In genomic region chr1:151072224-151072623, GRCh38 we compare ENCODE assay signal across 11 cellular contexts. TPM values are rescaled to one million over a fixed set of nuclear protein-coding genes. Genes with fewer than 3 reads are reported as not detected.
A peak's percentile ranks its signal among the peaks of the same experiment; 100 is the strongest.
DNase-seq lines count a peak whose midpoint lies in the region; ATAC-seq and TF ChIP-seq lines count a peak whose summit lies in the region.
"Had no signal": no experiment of that assay in that cellular context is flagged by ENCODE, and none has a peak within 500 bp of the region (broad histone marks: within the 10 kb centered on the region; RNA-seq: fewer than 3 reads in every experiment).

No MANE protein-coding gene starts in this region.

- BruUV-seq in Caco-2 (replicated peaks; lab: Mats Ljungman, UMichigan) = no TSS peak

- H4K91ac ChIP-seq in mesenchymal stem cell (ENCODE audit: low read length) = no peak overlapping the region

- no peak overlapping the region for H2BK5ac ChIP-seq in mesenchymal stem cell (ENCODE audit: low read depth, low read length, poor library complexity, severe bottlenecking)

- peaks cover 11% of the 10 kb centered on the region for H3K36me3 Mint-ChIP-seq in Caco-2 (ENCODE audit: insufficient read depth, unreplicated experiment)
- H3K36me3 Mint-ChIP-seq in activated CD8-positive, alpha-beta T cell treated with anti-CD3 and anti-CD28 coated beads for 36 hours (ENCODE audit: low read depth) = peaks cover 17% of the 10 kb centered on the region

- peak overlapping the region; percentile 100 for H3K27ac Mint-ChIP-seq in Caco-2 (ENCODE audit: unreplicated experiment)
- H3K27ac Mint-ChIP-seq in activated CD8-positive, alpha-beta T cell treated with anti-CD3 and anti-CD28 coated beads for 36 hours = peak overlapping the region; percentile 100

- H2BK15ac ChIP-seq in mesenchymal stem cell (ENCODE audit: low read depth, poor library complexity, severe bottlenecking) = no peak overlapping the region

- H3K9ac ChIP-seq in mesenchymal stem cell (ENCODE audit: low read length) = no peak overlapping the region

- no peak overlapping the region for H4K8ac ChIP-seq in mesenchymal stem cell (ENCODE audit: low read length)

- no peaks in the 10 kb centered on the region for H3K9me3 Mint-ChIP-seq in Caco-2 (ENCODE audit: unreplicated experiment)
- H3K9me3 Mint-ChIP-seq in activated CD8-positive, alpha-beta T cell treated with anti-CD3 and anti-CD28 coated beads for 36 hours = no peaks in the 10 kb centered on the region

- no peaks in the 10 kb centered on the region for H3K4me1 Mint-ChIP-seq in Caco-2 (ENCODE audit: low read depth, unreplicated experiment)
- H3K4me1 Mint-ChIP-seq in activated CD8-positive, alpha-beta T cell treated with anti-CD3 and anti-CD28 coated beads for 36 hours (ENCODE audit: low read depth) = peaks cover 17% of the 10 kb centered on the region

- POLR2A ChIA-PET in Caco-2 (lab: Charles Lee) = no interaction called here
- POLR2A ChIA-PET in activated CD8-positive, alpha-beta T cell treated with anti-CD3 and anti-CD28 coated beads for 36 hours (lab: Charles Lee) = interaction anchor here (0.6 to 3.7 kb wide), 8 partner anchors 7 to 182 kb away, joined by 3 to 40 read pairs (median 4); partner anchors contain the start of genes C1orf56, CDC42SE1, MLLT11 and PSMD4

- peak overlapping the region; percentile 99 for H3K27ac ChIP-seq in 22Rv1
- no peak overlapping the region for H3K27ac ChIP-seq in mesenchymal stem cell (ENCODE audit: low read length, poor library complexity, severe bottlenecking)

- H3K18ac ChIP-seq in mesenchymal stem cell (ENCODE audit: low read depth in 1 of 2, low read length in 2 of 2) = no peak overlapping the region

- no peaks in the 10 kb centered on the region for H3K27me3 ChIP-seq in Caco-2 (replicated peaks; ENCODE audit: control insufficient read depth, insufficient read depth, low read length)
- H3K27me3 ChIP-seq in mesenchymal stem cell (ENCODE audit: control insufficient read depth in 1 of 2, insufficient read depth in 1 of 2, low read length in 2 of 2) = no peaks in the 10 kb centered on the region
- H3K27me3 ChIP-seq: tibial artery had no signal

- H2AK5ac ChIP-seq in mesenchymal stem cell (ENCODE audit: low read length, severe bottlenecking) = no peak overlapping the region

- intact Hi-C loops in Caco-2 (cut with micrococcal nuclease; ENCODE audit: unreplicated experiment) = no loop called here
- intact Hi-C loops in activated CD8-positive, alpha-beta T cell treated with anti-CD3 and anti-CD28 coated beads for 36 hours (cut with micrococcal nuclease) = no loop called here

- H3K4me2 ChIP-seq in mesenchymal stem cell (ENCODE audit: low read length, poor library complexity, severe bottlenecking) = no peak overlapping the region

- H2AFZ ChIP-seq in mesenchymal stem cell (ENCODE audit: low read depth, low read length) = no peak overlapping the region

- H3K23ac ChIP-seq in mesenchymal stem cell (ENCODE audit: low read length in 2 of 2) = no peak overlapping the region

- H3K79me1 ChIP-seq in mesenchymal stem cell (replicated peaks; ENCODE audit: low read length, poor library complexity, severe bottlenecking) = no peaks in the 10 kb centered on the region

- no peak overlapping the region for H3K4me3 ChIP-seq in Caco-2 (ENCODE audit: low read depth, low read length)
- no peak overlapping the region for H3K4me3 ChIP-seq in mesenchymal stem cell (ENCODE audit: insufficient read depth in 1 of 2, low read depth in 1 of 2, low read length in 2 of 2)

- H3K9me3 ChIP-seq in Caco-2 (no peaks in the 10 kb centered on the region), mesenchymal stem cell (ENCODE audit: control insufficient read depth, low read length) (no peaks in the 10 kb centered on the region)
- H3K9me3 ChIP-seq: tibial artery had no signal

- no peaks in the 10 kb centered on the region for H3K27me3 Mint-ChIP-seq in Caco-2 (ENCODE audit: insufficient read depth, unreplicated experiment)
- no peaks in the 10 kb centered on the region for H3K27me3 Mint-ChIP-seq in activated CD8-positive, alpha-beta T cell treated with anti-CD3 and anti-CD28 coated beads for 36 hours

- 90% methylated on average over 13 of the region's 13 CpGs for WGBS in mesenchymal stem cell

- H3K4me1 ChIP-seq in Caco-2 (peaks cover 10% of the 10 kb centered on the region; the same call in 1 of the 2 replicates), mesenchymal stem cell (ENCODE audit: control insufficient read depth, insufficient read depth, low read depth, low read length) (peaks cover 4% of the 10 kb centered on the region)

- DNase-seq in Caco-2 (no peak), medulla oblongata (ENCODE audit: extremely low spot score) (peak; percentile 2), mesenchymal stem cell (no peak), nucleus accumbens (lab: John Stamatoyannopoulos, UW) (no peak), GM03348 (ENCODE audit: low spot score) (no peak), dermis blood vessel endothelial cell (no peak)
- no peak for DNase-seq in activated CD8-positive, alpha-beta T cell treated with anti-CD3 and anti-CD28 coated beads for 36 hours
- DNase-seq: effector CD4-positive, alpha-beta T cell; stimulated activated CD4-positive, alpha-beta T cell treated with anti-CD3 and anti-CD28 coated beads, Interleukin-4, amount 100 ng/mL, for 4 hours had no signal

- H3K4ac ChIP-seq in mesenchymal stem cell (ENCODE audit: low read depth in 1 of 2, low read length in 2 of 2) = no peak overlapping the region

- TF ChIP-seq CTCF in 22Rv1 (IDR thresholded peaks at IDR 0.05) (peak; percentile 27), Caco-2 (IDR thresholded peaks at IDR 0.05; ENCODE audit: insufficient read depth in 1 of 2, low read depth in 1 of 2, low read length in 1 of 2, severe bottlenecking in 1 of 2, unreplicated experiment in 1 of 2) (no peak)
- TF ChIP-seq CTCF in activated CD8-positive, alpha-beta T cell treated with anti-CD3 and anti-CD28 coated beads for 36 hours (IDR thresholded peaks at IDR 0.05) = no peak

- no peak overlapping the region for H3K14ac ChIP-seq in mesenchymal stem cell (ENCODE audit: low read length in 2 of 2)

- H2BK120ac ChIP-seq in mesenchymal stem cell (ENCODE audit: low read depth, low read length) = no peak overlapping the region

- H3K4me3 Mint-ChIP-seq in Caco-2 (ENCODE audit: unreplicated experiment) = peak overlapping the region; percentile 98
- H3K4me3 Mint-ChIP-seq in activated CD8-positive, alpha-beta T cell treated with anti-CD3 and anti-CD28 coated beads for 36 hours = peak overlapping the region; percentile 99

- H3K36me3 ChIP-seq in Caco-2 (ENCODE audit: control insufficient read depth, insufficient read depth, low read length) (no peaks in the 10 kb centered on the region), mesenchymal stem cell (ENCODE audit: control insufficient read depth in 1 of 2, insufficient read depth in 2 of 2, low read depth in 1 of 2, low read length in 2 of 2) (peaks cover 11 to 23% of the 10 kb centered on the region in 2 experiments)

- CTCF ChIA-PET in Caco-2 (lab: Charles Lee) = no interaction called here
- CTCF ChIA-PET in activated CD8-positive, alpha-beta T cell treated with anti-CD3 and anti-CD28 coated beads for 36 hours (lab: Charles Lee) = interaction anchor here (1.0 to 4.3 kb wide), 8 partner anchors 10 to 85 kb away, joined by 3 to 40 read pairs (median 4); partner anchors contain the start of genes CDC42SE1, MINDY1, MLLT11 and TNFAIP8L2

- no peak overlapping the region for H2BK12ac ChIP-seq in mesenchymal stem cell (ENCODE audit: low read length in 2 of 2)

- ATAC-seq in activated CD8-positive, alpha-beta T cell treated with anti-CD3 and anti-CD28 coated beads for 36 hours = no peak

RNA-seq across cellular contexts. Expression of gene GABPB2, which starts 1.7 kb away (rescaled TPM):
- total RNA-seq in Caco-2 (2022) (2.0 and 2.6 TPM in 2 replicates), dermis blood vessel endothelial cell (6.3 and 10.7 TPM in 2 replicates)
- 10 to 100 TPM; 17.5 to 19.3 TPM for total RNA-seq in activated CD8-positive, alpha-beta T cell treated with anti-CD3 and anti-CD28 coated beads for 36 hours
- 5.4 TPM for polyA plus RNA-seq in mesenchymal stem cell (2013, experiment 1 of 2)
- 4.4 TPM for polyA plus RNA-seq in mesenchymal stem cell (2013, experiment 2 of 2)

RNA-seq across cellular contexts. Expression of gene MLLT11, which starts 12.0 kb away (rescaled TPM):
- 0.95 and 1.2 TPM in 2 replicates for total RNA-seq in Caco-2 (2022)
- total RNA-seq in activated CD8-positive, alpha-beta T cell treated with anti-CD3 and anti-CD28 coated beads for 36 hours = 1 to 10 TPM; 4.2 to 4.8 TPM
- 46.8 TPM for polyA plus RNA-seq in mesenchymal stem cell (2013, experiment 1 of 2)
- 46.4 TPM for polyA plus RNA-seq in mesenchymal stem cell (2013, experiment 2 of 2)
- 1.2 and 3.6 TPM in 2 replicates for total RNA-seq in dermis blood vessel endothelial cell

RNA-seq across cellular contexts. Expression of gene CDC42SE1, which starts 12.8 kb away (rescaled TPM):
- 58.7 and 59.4 TPM in 2 replicates for total RNA-seq in Caco-2 (2022)
- total RNA-seq in activated CD8-positive, alpha-beta T cell treated with anti-CD3 and anti-CD28 coated beads for 36 hours = 10 to 100 TPM; 86.5 to 92.8 TPM
- 60.1 TPM for polyA plus RNA-seq in mesenchymal stem cell (2013, experiment 1 of 2)
- polyA plus RNA-seq in mesenchymal stem cell (2013, experiment 2 of 2) = 59.9 TPM
- 63.1 and 78.6 TPM in 2 replicates for total RNA-seq in dermis blood vessel endothelial cell

RNA-seq across cellular contexts. Expression of gene C1orf56, which starts 24.7 kb away (rescaled TPM):
- 4.8 and 6.7 TPM in 2 replicates for total RNA-seq in Caco-2 (2022)
- total RNA-seq in activated CD8-positive, alpha-beta T cell treated with anti-CD3 and anti-CD28 coated beads for 36 hours = 1 to 10 TPM; 1.4 to 1.9 TPM
- polyA plus RNA-seq in mesenchymal stem cell (2013, experiment 1 of 2) = 3.3 TPM
- polyA plus RNA-seq in mesenchymal stem cell (2013, experiment 2 of 2) = 3.3 TPM
- 1.1 and 1.4 TPM in 2 replicates for total RNA-seq in dermis blood vessel endothelial cell

RNA-seq across cellular contexts. Expression of gene BNIPL, which starts 35.8 kb away (rescaled TPM):
- total RNA-seq in Caco-2 (2022) (1.9 and 2.3 TPM in 2 replicates), dermis blood vessel endothelial cell (0.17 and 0.33 TPM in 2 replicates)
- 1 to 10 TPM in 1 of 2 experiments, under 1 TPM in 1; 0.54 to 1.4 TPM for total RNA-seq in activated CD8-positive, alpha-beta T cell treated with anti-CD3 and anti-CD28 coated beads for 36 hours
- polyA plus RNA-seq in mesenchymal stem cell (2013, experiment 1 of 2) = 0.12 TPM
- polyA plus RNA-seq in mesenchymal stem cell (2013, experiment 2 of 2) = 0.12 TPM
